In the genomic region with DNA sequence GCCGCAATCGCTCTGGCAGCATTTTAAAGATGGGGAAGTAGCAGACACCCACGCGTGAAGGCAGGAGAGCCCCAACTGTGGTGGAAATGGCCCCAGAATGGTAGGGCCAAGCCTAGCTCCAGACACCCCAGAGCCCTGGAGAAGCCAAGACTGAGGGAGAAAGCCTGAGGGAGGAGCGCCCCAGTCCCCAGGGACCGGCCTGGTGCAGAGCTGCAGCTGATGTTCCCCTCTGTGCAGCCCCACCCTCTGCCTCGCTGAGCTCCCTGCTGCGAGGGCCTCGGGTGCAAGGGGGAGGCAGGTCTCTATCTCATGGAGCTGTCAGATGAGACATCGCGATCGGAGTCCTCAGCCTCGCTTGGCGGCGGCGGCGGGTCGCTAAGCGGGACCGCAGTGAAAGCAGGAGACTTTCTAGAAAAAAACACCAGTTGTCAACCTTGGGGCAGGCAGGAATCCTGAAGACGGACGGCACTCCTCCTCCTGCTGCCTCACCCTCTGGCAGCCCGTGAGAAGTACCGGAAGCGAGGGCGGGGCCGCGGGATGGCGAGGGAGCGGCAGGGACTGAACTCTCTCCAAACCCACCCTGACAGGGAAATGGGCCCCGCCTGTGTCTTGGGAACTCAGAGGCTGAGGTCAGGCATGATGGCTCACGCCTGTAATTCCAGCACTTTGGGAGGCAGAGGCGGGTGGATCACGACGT, we compare ENCODE assay signal across 1 cellular context.
TF ChIP-seq lines count a peak whose summit lies in the region.

No MANE protein-coding gene starts in this region.

TF ChIP-seq in SK-N-SH treated with all-trans-retinoic acid at 6 μM for 48 hours, 23 proteins besides CTCF, POLR2A, EP300 and RAD21 (continued from another document):
- TF ChIP-seq TCF4 (CRISPR knock-in tag; IDR thresholded peaks at IDR 0.05; ENCODE audit: borderline replicate concordance) (no peak), ISL1 (CRISPR knock-in tag; IDR thresholded peaks at IDR 0.05) (no peak), ZNF565 (CRISPR knock-in tag; conservative IDR thresholded peaks at IDR 0.05; ENCODE audit: low read depth) (no peak), RARB (CRISPR knock-in tag; IDR thresholded peaks at IDR 0.05) (no peak), TOX (CRISPR knock-in tag; IDR thresholded peaks at IDR 0.05; ENCODE audit: borderline replicate concordance) (no peak), BACH2 (CRISPR knock-in tag; IDR thresholded peaks at IDR 0.05; ENCODE audit: borderline replicate concordance) (no peak), ZNF70 (CRISPR knock-in tag; IDR thresholded peaks at IDR 0.05) (no peak)
- TF ChIP-seq, protein P1, sequence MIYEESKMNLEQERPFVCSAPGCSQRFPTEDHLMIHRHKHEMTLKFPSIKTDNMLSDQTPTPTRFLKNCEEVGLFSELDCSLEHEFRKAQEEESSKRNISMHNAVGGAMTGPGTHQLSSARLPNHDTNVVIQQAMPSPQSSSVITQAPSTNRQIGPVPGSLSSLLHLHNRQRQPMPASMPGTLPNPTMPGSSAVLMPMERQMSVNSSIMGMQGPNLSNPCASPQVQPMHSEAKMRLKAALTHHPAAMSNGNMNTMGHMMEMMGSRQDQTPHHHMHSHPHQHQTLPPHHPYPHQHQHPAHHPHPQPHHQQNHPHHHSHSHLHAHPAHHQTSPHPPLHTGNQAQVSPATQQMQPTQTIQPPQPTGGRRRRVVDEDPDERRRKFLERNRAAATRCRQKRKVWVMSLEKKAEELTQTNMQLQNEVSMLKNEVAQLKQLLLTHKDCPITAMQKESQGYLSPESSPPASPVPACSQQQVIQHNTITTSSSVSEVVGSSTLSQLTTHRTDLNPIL (CRISPR knock-in tag; IDR thresholded peaks at IDR 0.05; ENCODE audit: low read depth), result no peak
- TF ChIP-seq, protein P2, sequence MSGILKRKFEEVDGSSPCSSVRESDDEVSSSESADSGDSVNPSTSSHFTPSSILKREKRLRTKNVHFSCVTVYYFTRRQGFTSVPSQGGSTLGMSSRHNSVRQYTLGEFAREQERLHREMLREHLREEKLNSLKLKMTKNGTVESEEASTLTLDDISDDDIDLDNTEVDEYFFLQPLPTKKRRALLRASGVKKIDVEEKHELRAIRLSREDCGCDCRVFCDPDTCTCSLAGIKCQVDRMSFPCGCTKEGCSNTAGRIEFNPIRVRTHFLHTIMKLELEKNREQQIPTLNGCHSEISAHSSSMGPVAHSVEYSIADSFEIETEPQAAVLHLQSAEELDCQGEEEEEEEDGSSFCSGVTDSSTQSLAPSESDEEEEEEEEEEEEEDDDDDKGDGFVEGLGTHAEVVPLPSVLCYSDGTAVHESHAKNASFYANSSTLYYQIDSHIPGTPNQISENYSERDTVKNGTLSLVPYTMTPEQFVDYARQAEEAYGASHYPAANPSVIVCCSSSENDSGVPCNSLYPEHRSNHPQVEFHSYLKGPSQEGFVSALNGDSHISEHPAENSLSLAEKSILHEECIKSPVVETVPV (CRISPR knock-in tag; IDR thresholded peaks at IDR 0.05), result no peak
- TF ChIP-seq, protein P3, sequence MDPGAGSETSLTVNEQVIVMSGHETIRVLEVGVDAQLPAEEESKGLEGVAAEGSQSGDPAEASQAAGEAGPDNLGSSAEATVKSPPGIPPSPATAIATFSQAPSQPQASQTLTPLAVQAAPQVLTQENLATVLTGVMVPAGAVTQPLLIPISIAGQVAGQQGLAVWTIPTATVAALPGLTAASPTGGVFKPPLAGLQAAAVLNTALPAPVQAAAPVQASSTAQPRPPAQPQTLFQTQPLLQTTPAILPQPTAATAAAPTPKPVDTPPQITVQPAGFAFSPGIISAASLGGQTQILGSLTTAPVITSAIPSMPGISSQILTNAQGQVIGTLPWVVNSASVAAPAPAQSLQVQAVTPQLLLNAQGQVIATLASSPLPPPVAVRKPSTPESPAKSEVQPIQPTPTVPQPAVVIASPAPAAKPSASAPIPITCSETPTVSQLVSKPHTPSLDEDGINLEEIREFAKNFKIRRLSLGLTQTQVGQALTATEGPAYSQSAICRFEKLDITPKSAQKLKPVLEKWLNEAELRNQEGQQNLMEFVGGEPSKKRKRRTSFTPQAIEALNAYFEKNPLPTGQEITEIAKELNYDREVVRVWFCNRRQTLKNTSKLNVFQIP (CRISPR knock-in tag; IDR thresholded peaks at IDR 0.05; ENCODE audit: borderline replicate concordance, low read depth), result no peak
